In the genomic region with DNA sequence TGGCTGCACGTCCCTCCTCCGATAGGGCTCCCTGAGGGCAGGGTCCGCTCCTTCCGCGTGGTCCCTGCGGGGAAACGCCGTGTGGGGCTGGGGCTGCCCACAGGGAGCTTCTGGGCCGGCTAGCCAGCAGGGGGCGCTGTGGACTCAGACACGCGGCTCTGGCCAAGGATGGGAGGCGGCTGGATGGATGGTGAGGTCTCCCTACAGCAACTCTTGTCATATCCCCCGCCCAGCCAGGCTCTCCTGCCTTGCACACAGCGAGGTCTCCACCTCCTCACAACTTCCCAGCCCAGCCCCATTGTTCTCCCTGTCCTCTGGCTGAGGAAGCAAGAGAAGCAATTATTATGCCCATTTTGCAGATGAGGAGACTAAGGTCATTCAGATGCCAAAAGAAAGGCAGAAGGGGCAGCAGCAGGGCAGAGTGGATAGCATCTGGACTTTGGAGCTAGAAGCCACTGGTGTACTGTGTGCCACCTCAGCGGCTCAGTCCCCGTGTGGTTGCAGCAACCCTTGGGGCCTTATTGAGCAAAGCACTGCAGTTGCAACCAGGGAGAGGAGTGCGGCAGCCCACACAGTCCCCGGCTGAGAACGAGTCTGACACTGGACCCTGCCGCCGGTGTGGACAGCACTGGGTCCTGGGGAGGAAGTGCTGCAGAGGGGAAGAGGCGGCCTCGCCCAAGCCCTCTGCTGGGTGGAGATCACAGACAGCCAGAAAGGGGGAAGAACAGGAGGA, we compare ENCODE assay signal across 1 cellular context.
TF ChIP-seq lines count a peak whose summit lies in the region.

No MANE protein-coding gene starts in this region.

TF ChIP-seq in HepG2, 621 proteins besides CTCF, POLR2A, EP300 and RAD21 (continued from another document and continues in another):
- TF ChIP-seq, protein P1, sequence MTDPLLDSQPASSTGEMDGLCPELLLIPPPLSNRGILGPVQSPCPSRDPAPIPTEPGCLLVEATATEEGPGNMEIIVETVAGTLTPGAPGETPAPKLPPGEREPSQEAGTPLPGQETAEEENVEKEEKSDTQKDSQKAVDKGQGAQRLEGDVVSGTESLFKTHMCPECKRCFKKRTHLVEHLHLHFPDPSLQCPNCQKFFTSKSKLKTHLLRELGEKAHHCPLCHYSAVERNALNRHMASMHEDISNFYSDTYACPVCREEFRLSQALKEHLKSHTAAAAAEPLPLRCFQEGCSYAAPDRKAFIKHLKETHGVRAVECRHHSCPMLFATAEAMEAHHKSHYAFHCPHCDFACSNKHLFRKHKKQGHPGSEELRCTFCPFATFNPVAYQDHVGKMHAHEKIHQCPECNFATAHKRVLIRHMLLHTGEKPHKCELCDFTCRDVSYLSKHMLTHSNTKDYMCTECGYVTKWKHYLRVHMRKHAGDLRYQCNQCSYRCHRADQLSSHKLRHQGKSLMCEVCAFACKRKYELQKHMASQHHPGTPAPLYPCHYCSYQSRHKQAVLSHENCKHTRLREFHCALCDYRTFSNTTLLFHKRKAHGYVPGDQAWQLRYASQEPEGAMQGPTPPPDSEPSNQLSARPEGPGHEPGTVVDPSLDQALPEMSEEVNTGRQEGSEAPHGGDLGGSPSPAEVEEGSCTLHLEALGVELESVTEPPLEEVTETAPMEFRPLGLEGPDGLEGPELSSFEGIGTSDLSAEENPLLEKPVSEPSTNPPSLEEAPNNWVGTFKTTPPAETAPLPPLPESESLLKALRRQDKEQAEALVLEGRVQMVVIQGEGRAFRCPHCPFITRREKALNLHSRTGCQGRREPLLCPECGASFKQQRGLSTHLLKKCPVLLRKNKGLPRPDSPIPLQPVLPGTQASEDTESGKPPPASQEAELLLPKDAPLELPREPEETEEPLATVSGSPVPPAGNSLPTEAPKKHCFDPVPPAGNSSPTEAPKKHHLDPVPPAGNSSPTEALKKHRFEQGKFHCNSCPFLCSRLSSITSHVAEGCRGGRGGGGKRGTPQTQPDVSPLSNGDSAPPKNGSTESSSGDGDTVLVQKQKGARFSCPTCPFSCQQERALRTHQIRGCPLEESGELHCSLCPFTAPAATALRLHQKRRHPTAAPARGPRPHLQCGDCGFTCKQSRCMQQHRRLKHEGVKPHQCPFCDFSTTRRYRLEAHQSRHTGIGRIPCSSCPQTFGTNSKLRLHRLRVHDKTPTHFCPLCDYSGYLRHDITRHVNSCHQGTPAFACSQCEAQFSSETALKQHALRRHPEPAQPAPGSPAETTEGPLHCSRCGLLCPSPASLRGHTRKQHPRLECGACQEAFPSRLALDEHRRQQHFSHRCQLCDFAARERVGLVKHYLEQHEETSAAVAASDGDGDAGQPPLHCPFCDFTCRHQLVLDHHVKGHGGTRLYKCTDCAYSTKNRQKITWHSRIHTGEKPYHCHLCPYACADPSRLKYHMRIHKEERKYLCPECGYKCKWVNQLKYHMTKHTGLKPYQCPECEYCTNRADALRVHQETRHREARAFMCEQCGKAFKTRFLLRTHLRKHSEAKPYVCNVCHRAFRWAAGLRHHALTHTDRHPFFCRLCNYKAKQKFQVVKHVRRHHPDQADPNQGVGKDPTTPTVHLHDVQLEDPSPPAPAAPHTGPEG (CRISPR knock-in tag; IDR thresholded peaks at IDR 0.05): no peak
- no peak for TF ChIP-seq FOXK1 (CRISPR knock-in tag; IDR thresholded peaks at IDR 0.05; ENCODE audit: borderline replicate concordance, low read depth)
- TF ChIP-seq, protein P2, sequence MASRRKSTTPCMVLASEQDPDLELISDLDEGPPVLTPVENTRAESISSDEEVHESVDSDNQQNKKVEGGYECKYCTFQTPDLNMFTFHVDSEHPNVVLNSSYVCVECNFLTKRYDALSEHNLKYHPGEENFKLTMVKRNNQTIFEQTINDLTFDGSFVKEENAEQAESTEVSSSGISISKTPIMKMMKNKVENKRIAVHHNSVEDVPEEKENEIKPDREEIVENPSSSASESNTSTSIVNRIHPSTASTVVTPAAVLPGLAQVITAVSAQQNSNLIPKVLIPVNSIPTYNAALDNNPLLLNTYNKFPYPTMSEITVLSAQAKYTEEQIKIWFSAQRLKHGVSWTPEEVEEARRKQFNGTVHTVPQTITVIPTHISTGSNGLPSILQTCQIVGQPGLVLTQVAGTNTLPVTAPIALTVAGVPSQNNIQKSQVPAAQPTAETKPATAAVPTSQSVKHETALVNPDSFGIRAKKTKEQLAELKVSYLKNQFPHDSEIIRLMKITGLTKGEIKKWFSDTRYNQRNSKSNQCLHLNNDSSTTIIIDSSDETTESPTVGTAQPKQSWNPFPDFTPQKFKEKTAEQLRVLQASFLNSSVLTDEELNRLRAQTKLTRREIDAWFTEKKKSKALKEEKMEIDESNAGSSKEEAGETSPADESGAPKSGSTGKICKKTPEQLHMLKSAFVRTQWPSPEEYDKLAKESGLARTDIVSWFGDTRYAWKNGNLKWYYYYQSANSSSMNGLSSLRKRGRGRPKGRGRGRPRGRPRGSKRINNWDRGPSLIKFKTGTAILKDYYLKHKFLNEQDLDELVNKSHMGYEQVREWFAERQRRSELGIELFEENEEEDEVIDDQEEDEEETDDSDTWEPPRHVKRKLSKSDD (CRISPR knock-in tag; IDR thresholded peaks at IDR 0.05; ENCODE audit: low read depth): no peak
- TF ChIP-seq, protein P3, sequence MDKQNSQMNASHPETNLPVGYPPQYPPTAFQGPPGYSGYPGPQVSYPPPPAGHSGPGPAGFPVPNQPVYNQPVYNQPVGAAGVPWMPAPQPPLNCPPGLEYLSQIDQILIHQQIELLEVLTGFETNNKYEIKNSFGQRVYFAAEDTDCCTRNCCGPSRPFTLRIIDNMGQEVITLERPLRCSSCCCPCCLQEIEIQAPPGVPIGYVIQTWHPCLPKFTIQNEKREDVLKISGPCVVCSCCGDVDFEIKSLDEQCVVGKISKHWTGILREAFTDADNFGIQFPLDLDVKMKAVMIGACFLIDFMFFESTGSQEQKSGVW (CRISPR knock-in tag; IDR thresholded peaks at IDR 0.05; ENCODE audit: borderline replicate concordance): no peak
- TF ChIP-seq KDM6A (CRISPR knock-in tag; IDR thresholded peaks at IDR 0.05; ENCODE audit: low read depth): no peak
- no peak for TF ChIP-seq ZNF703 (CRISPR knock-in tag; IDR thresholded peaks at IDR 0.05; ENCODE audit: borderline replicate concordance)
- TF ChIP-seq SKI (IDR thresholded peaks at IDR 0.05; ENCODE audit: partially characterized antibody): no peak
- TF ChIP-seq PHF21A (CRISPR knock-in tag; IDR thresholded peaks at IDR 0.05): 0 out of 2 replicates have a peak, but pooled peaks have one; percentile 17
- no peak for TF ChIP-seq ZNF460 (CRISPR knock-in tag; IDR thresholded peaks at IDR 0.05; ENCODE audit: borderline replicate concordance)
- no peak for TF ChIP-seq ZNF747 (CRISPR knock-in tag; IDR thresholded peaks at IDR 0.05; ENCODE audit: borderline replicate concordance)
- no peak for TF ChIP-seq SUZ12 (IDR thresholded peaks at IDR 0.05; ENCODE audit: low read depth, low read length)
- peak; percentile 45; the same call in 1 of the 2 replicates for TF ChIP-seq ZNF350 (CRISPR knock-in tag; IDR thresholded peaks at IDR 0.05; ENCODE audit: borderline replicate concordance, low read depth)
- no peak for TF ChIP-seq ZNF333 (CRISPR knock-in tag; IDR thresholded peaks at IDR 0.05; ENCODE audit: borderline replicate concordance)
- 0 out of 2 replicates have a peak, but pooled peaks have one; percentile 22 for TF ChIP-seq ZNF792 (CRISPR knock-in tag; IDR thresholded peaks at IDR 0.05)
- TF ChIP-seq ADNP (CRISPR knock-in tag; IDR thresholded peaks at IDR 0.05): peak; percentile 94
- TF ChIP-seq, protein P4, sequence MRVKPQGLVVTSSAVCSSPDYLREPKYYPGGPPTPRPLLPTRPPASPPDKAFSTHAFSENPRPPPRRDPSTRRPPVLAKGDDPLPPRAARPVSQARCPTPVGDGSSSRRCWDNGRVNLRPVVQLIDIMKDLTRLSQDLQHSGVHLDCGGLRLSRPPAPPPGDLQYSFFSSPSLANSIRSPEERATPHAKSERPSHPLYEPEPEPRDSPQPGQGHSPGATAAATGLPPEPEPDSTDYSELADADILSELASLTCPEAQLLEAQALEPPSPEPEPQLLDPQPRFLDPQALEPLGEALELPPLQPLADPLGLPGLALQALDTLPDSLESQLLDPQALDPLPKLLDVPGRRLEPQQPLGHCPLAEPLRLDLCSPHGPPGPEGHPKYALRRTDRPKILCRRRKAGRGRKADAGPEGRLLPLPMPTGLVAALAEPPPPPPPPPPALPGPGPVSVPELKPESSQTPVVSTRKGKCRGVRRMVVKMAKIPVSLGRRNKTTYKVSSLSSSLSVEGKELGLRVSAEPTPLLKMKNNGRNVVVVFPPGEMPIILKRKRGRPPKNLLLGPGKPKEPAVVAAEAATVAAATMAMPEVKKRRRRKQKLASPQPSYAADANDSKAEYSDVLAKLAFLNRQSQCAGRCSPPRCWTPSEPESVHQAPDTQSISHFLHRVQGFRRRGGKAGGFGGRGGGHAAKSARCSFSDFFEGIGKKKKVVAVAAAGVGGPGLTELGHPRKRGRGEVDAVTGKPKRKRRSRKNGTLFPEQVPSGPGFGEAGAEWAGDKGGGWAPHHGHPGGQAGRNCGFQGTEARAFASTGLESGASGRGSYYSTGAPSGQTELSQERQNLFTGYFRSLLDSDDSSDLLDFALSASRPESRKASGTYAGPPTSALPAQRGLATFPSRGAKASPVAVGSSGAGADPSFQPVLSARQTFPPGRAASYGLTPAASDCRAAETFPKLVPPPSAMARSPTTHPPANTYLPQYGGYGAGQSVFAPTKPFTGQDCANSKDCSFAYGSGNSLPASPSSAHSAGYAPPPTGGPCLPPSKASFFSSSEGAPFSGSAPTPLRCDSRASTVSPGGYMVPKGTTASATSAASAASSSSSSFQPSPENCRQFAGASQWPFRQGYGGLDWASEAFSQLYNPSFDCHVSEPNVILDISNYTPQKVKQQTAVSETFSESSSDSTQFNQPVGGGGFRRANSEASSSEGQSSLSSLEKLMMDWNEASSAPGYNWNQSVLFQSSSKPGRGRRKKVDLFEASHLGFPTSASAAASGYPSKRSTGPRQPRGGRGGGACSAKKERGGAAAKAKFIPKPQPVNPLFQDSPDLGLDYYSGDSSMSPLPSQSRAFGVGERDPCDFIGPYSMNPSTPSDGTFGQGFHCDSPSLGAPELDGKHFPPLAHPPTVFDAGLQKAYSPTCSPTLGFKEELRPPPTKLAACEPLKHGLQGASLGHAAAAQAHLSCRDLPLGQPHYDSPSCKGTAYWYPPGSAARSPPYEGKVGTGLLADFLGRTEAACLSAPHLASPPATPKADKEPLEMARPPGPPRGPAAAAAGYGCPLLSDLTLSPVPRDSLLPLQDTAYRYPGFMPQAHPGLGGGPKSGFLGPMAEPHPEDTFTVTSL (CRISPR knock-in tag; IDR thresholded peaks at IDR 0.05; ENCODE audit: borderline replicate concordance): no peak
- TF ChIP-seq RORA (CRISPR knock-in tag; IDR thresholded peaks at IDR 0.05): no peak
- no peak for TF ChIP-seq PTBP1 (IDR thresholded peaks at IDR 0.05; ENCODE audit: low read depth, low read length, poor library complexity, severe bottlenecking)
- TF ChIP-seq ONECUT2 (CRISPR knock-in tag; IDR thresholded peaks at IDR 0.05): no peak
- TF ChIP-seq, protein P5, sequence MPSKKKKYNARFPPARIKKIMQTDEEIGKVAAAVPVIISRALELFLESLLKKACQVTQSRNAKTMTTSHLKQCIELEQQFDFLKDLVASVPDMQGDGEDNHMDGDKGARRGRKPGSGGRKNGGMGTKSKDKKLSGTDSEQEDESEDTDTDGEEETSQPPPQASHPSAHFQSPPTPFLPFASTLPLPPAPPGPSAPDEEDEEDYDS (CRISPR knock-in tag; IDR thresholded peaks at IDR 0.05): no peak
- TF ChIP-seq ZNF552 (CRISPR knock-in tag; IDR thresholded peaks at IDR 0.05; ENCODE audit: borderline replicate concordance): no peak
- no peak for TF ChIP-seq ZNF180 (CRISPR knock-in tag; IDR thresholded peaks at IDR 0.05; ENCODE audit: borderline replicate concordance, low read depth)
- TF ChIP-seq, protein P6, sequence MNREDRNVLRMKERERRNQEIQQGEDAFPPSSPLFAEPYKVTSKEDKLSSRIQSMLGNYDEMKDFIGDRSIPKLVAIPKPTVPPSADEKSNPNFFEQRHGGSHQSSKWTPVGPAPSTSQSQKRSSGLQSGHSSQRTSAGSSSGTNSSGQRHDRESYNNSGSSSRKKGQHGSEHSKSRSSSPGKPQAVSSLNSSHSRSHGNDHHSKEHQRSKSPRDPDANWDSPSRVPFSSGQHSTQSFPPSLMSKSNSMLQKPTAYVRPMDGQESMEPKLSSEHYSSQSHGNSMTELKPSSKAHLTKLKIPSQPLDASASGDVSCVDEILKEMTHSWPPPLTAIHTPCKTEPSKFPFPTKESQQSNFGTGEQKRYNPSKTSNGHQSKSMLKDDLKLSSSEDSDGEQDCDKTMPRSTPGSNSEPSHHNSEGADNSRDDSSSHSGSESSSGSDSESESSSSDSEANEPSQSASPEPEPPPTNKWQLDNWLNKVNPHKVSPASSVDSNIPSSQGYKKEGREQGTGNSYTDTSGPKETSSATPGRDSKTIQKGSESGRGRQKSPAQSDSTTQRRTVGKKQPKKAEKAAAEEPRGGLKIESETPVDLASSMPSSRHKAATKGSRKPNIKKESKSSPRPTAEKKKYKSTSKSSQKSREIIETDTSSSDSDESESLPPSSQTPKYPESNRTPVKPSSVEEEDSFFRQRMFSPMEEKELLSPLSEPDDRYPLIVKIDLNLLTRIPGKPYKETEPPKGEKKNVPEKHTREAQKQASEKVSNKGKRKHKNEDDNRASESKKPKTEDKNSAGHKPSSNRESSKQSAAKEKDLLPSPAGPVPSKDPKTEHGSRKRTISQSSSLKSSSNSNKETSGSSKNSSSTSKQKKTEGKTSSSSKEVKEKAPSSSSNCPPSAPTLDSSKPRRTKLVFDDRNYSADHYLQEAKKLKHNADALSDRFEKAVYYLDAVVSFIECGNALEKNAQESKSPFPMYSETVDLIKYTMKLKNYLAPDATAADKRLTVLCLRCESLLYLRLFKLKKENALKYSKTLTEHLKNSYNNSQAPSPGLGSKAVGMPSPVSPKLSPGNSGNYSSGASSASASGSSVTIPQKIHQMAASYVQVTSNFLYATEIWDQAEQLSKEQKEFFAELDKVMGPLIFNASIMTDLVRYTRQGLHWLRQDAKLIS (CRISPR knock-in tag; IDR thresholded peaks at IDR 0.05): no peak
- no peak for TF ChIP-seq ZNF788 (CRISPR knock-in tag; IDR thresholded peaks at IDR 0.05; ENCODE audit: borderline replicate concordance)
- peak; percentile 93 for TF ChIP-seq ZNF605 (CRISPR knock-in tag; IDR thresholded peaks at IDR 0.05)
- TF ChIP-seq, protein P7, sequence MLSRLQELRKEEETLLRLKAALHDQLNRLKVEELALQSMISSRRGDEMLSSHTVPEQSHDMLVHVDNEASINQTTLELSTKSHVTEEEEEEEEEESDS (CRISPR knock-in tag; IDR thresholded peaks at IDR 0.05; ENCODE audit: borderline replicate concordance): no peak
- TF ChIP-seq ZBTB20 (CRISPR knock-in tag; IDR thresholded peaks at IDR 0.05; ENCODE audit: borderline replicate concordance, low read depth): no peak
- TF ChIP-seq POLR2G (IDR thresholded peaks at IDR 0.05; ENCODE audit: low read depth, low read length): no peak
- 0 out of 2 replicates have a peak, but pooled peaks have one; percentile 24 for TF ChIP-seq KAT7 (CRISPR knock-in tag; IDR thresholded peaks at IDR 0.05; ENCODE audit: borderline replicate concordance)
- TF ChIP-seq BHLHE40 (IDR thresholded peaks at IDR 0.05; ENCODE audit: low read length): peak; percentile 18; the same call in 1 of the 2 replicates
- no peak for TF ChIP-seq SCMH1 (CRISPR knock-in tag; IDR thresholded peaks at IDR 0.05; ENCODE audit: borderline replicate concordance)
- no peak for TF ChIP-seq ZNF879 (CRISPR knock-in tag; IDR thresholded peaks at IDR 0.05)
- TF ChIP-seq HHEX (CRISPR knock-in tag; IDR thresholded peaks at IDR 0.05): no peak
- TF ChIP-seq CBX5 (CRISPR knock-in tag; IDR thresholded peaks at IDR 0.05; ENCODE audit: borderline replicate concordance): peak; percentile 51; the same call in 1 of the 2 replicates
- peak; percentile 53; the same call in 1 of the 2 replicates for TF ChIP-seq ZNF547 (CRISPR knock-in tag; IDR thresholded peaks at IDR 0.05)
- no peak for TF ChIP-seq HES4 (CRISPR knock-in tag; IDR thresholded peaks at IDR 0.05; ENCODE audit: borderline replicate concordance)
- no peak for TF ChIP-seq PLRG1 (conservative IDR thresholded peaks at IDR 0.05)
- no peak for TF ChIP-seq RARA (CRISPR knock-in tag; IDR thresholded peaks at IDR 0.05)
- TF ChIP-seq JUNB (CRISPR knock-in tag; IDR thresholded peaks at IDR 0.05; ENCODE audit: borderline replicate concordance): no peak
- no peak for TF ChIP-seq ZFY (CRISPR knock-in tag; IDR thresholded peaks at IDR 0.05)
- no peak for TF ChIP-seq ZNF382 (CRISPR knock-in tag; IDR thresholded peaks at IDR 0.05; ENCODE audit: borderline replicate concordance)
